In the genomic region with DNA sequence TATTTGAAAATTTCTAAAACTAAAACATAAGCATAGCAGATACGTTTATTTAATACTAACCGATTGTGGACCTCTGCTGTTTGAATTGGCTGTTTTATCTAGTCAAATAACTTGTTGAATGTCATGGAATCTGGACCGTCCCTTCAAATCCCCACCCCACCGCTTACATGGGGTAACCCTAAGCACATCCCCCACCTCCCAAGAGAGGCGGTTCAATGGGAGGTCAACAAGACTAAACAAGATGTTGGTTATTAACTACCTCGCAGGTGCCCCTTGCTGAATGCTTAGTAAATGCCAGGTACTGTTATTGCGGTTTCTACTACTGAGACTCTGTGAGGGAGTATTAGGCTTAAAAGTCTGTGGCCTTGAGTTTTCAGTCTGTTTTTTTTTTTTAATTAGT, we compare ENCODE assay signal across 1 cellular context.
TF ChIP-seq lines count a peak whose summit lies in the region.

No MANE protein-coding gene starts in this region.

TF ChIP-seq in H1, 55 proteins besides CTCF, POLR2A, EP300 and RAD21:
- no peak for TF ChIP-seq HDAC2 (IDR thresholded peaks at IDR 0.05; ENCODE audit: borderline replicate concordance in 1 of 2, low read depth in 2 of 2, low read length in 2 of 2)
- TF ChIP-seq GABPA (IDR thresholded peaks at IDR 0.05; ENCODE audit: borderline replicate concordance, insufficient read depth, low read length): no peak
- TF ChIP-seq SIX5 (IDR thresholded peaks at IDR 0.05; ENCODE audit: low read depth, low read length): no peak
- TF ChIP-seq, protein P1, sequence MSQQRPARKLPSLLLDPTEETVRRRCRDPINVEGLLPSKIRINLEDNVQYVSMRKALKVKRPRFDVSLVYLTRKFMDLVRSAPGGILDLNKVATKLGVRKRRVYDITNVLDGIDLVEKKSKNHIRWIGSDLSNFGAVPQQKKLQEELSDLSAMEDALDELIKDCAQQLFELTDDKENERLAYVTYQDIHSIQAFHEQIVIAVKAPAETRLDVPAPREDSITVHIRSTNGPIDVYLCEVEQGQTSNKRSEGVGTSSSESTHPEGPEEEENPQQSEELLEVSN (IDR thresholded peaks at IDR 0.05): no peak
- no peak for TF ChIP-seq EZH2 (IDR thresholded peaks at IDR 0.05; ENCODE audit: low read depth, low read length, severe bottlenecking)
- no peak for TF ChIP-seq POLR2AphosphoS5 (IDR thresholded peaks at IDR 0.05; ENCODE audit: low read depth, low read length)
- no peak for TF ChIP-seq SP4 (IDR thresholded peaks at IDR 0.05; ENCODE audit: low read length)
- TF ChIP-seq CTBP2 (IDR thresholded peaks at IDR 0.05; ENCODE audit: borderline replicate concordance, insufficient read depth, insufficient read length, low read length): no peak
- TF ChIP-seq CREB1 (IDR thresholded peaks at IDR 0.05): no peak
- no peak for TF ChIP-seq BCL11A (IDR thresholded peaks at IDR 0.05; ENCODE audit: low read depth in 2 of 2, low read length in 2 of 2)
- TF ChIP-seq RNF2 (IDR thresholded peaks at IDR 0.05; ENCODE audit: borderline replicate concordance, low read depth, low read length, missing control alignments, poor library complexity, severe bottlenecking): no peak
- no peak for TF ChIP-seq USF2 (IDR thresholded peaks at IDR 0.05; ENCODE audit: low read length)
